Comparison of ENCODE assay signal across 18 cellular contexts in genomic region chr2:167581961-167582574, GRCh38.
DNase-seq lines count a peak whose midpoint lies in the region; TF ChIP-seq lines count a peak whose summit lies in the region.
"Had no signal": no experiment of that assay in that cellular context is flagged by ENCODE, and none has a peak within 500 bp of the region (broad histone marks: within the 10 kb centered on the region; RNA-seq: fewer than 3 reads in every experiment).

No MANE protein-coding gene starts in this region.

- H3K4me3 Mint-ChIP-seq in MCF 10A (ENCODE audit: unreplicated experiment): no peak overlapping the region
- H3K4me3 Mint-ChIP-seq: activated T-cell treated with anti-CD3 and anti-CD28 coated beads, Interleukin-2, amount 50 U/mL, for 4 hours; CD4-positive, alpha-beta T cell; memory B cell had no signal

- intact Hi-C loops in mammary epithelial cell (cut with micrococcal nuclease) (no loop called here), MCF 10A (cut with micrococcal nuclease) (no loop called here)

- WGBS in mammary epithelial cell (ENCODE audit: low coverage, missing lambda C conversion rate): 4% methylated on average over 6 of the region's 6 CpGs

- CTCF ChIA-PET in mammary epithelial cell (lab: Charles Lee; ENCODE audit: low non-redundant PET) (no interaction called here), MCF 10A (lab: Yijun Ruan, JAX) (no interaction called here)

- H2AFZ ChIP-seq in mammary epithelial cell (ENCODE audit: low read depth, low read length) (no peak overlapping the region), fibroblast of lung (ENCODE audit: low read length) (no peak overlapping the region)

- in situ Hi-C loops in mammary epithelial cell (cut with MboI; ENCODE audit: low sequenced_read_pairs in 2 of 2): no loop called here
- in situ Hi-C loops in HAP-1 (cut with MboI; ENCODE audit: low sequenced_read_pairs): no loop called here

- no peaks in the 10 kb centered on the region for H3K9me3 Mint-ChIP-seq in MCF 10A (ENCODE audit: unreplicated experiment)
- H3K9me3 Mint-ChIP-seq: activated T-cell treated with anti-CD3 and anti-CD28 coated beads, Interleukin-2, amount 50 U/mL, for 4 hours; CD4-positive, alpha-beta T cell; memory B cell had no signal

- no peak overlapping the region for H3K27ac Mint-ChIP-seq in MCF 10A (ENCODE audit: low read depth, unreplicated experiment)
- H3K27ac Mint-ChIP-seq: CD4-positive, alpha-beta T cell; memory B cell had no signal

- no peaks in the 10 kb centered on the region for H3K9me3 ChIP-seq in mammary epithelial cell (replicated peaks; ENCODE audit: insufficient read depth, low read length)
- H3K9me3 ChIP-seq in fibroblast of lung (ENCODE audit: control insufficient read depth, insufficient read depth, low read depth, low read length): no peaks in the 10 kb centered on the region
- no peaks in the 10 kb centered on the region for H3K9me3 ChIP-seq in HAP-1
- H3K9me3 ChIP-seq: adrenal gland, sigmoid colon, uterus had no signal

- no peaks in the 10 kb centered on the region for H3K36me3 ChIP-seq in mammary epithelial cell (ENCODE audit: insufficient read depth, low read length)
- no peaks in the 10 kb centered on the region for H3K36me3 ChIP-seq in fibroblast of lung (ENCODE audit: control insufficient read depth, insufficient read depth, low read length)
- H3K36me3 ChIP-seq in HAP-1 (replicated peaks): no peaks in the 10 kb centered on the region
- H3K36me3 ChIP-seq: adrenal gland, sigmoid colon, uterus had no signal

- H3K79me2 ChIP-seq in mammary epithelial cell (ENCODE audit: insufficient read depth, low read length): no peaks in the 10 kb centered on the region
- no peaks in the 10 kb centered on the region for H3K79me2 ChIP-seq in fibroblast of lung (ENCODE audit: control insufficient read depth, insufficient read depth, low read length)

- H3K4me2 ChIP-seq in mammary epithelial cell (ENCODE audit: insufficient read depth, low read depth, low read length): no peak overlapping the region
- peak overlapping the region; percentile 4 for H3K4me2 ChIP-seq in fibroblast of lung (ENCODE audit: extremely low read depth, insufficient read depth, low read length)

- dilution Hi-C loops in mammary epithelial cell (cut with HindIII; ENCODE audit: low sequenced_read_pairs): no loop called here

- TF ChIP-seq CTCF in mammary epithelial cell (conservative IDR thresholded peaks at IDR 0.05 in 1 of 2, IDR thresholded peaks at IDR 0.05 in 1 of 2; ENCODE audit: extremely low read depth in 1 of 2, insufficient read depth in 1 of 2, low read depth in 1 of 2, low read length in 2 of 2) (no peak), MCF 10A (IDR thresholded peaks at IDR 0.05; ENCODE audit: unreplicated experiment) (no peak), fibroblast of lung (conservative IDR thresholded peaks at IDR 0.05 in 1 of 2, IDR thresholded peaks at IDR 0.05 in 1 of 2; ENCODE audit: low read depth in 1 of 2, low read length in 2 of 2) (no peak)

- peaks cover 5% of the 10 kb centered on the region for H3K27me3 Mint-ChIP-seq in MCF 10A (ENCODE audit: insufficient read depth, unreplicated experiment)
- H3K27me3 Mint-ChIP-seq: CD4-positive, alpha-beta T cell; memory B cell had no signal

- H3K36me3 Mint-ChIP-seq in MCF 10A (ENCODE audit: insufficient read depth, unreplicated experiment): no peaks in the 10 kb centered on the region
- H3K36me3 Mint-ChIP-seq: memory B cell had no signal

- H3K4me3 ChIP-seq in mammary epithelial cell (replicated peaks in 1 of 3; ENCODE audit: insufficient read depth in 1 of 3, low read depth in 2 of 3, low read length in 3 of 3) (no peak overlapping the region), fibroblast of lung (replicated peaks in 1 of 4; ENCODE audit: control extremely low read depth in 1 of 4, insufficient read depth in 1 of 4, low read depth in 3 of 4, low read length in 4 of 4) (peak overlapping the region in 2 of 4 experiments; percentile 21 to 36), HAP-1 (no peak overlapping the region)
- H3K4me3 ChIP-seq: sigmoid colon, uterus had no signal

- BruUV-seq in mammary epithelial cell (replicated peaks; lab: Mats Ljungman, UMichigan) (no TSS peak), MCF 10A (replicated peaks; lab: Mats Ljungman, UMichigan) (no TSS peak)

- H3K27ac ChIP-seq in mammary epithelial cell (ENCODE audit: insufficient read depth, low read depth, low read length): no peak overlapping the region
- H3K27ac ChIP-seq in fibroblast of lung (ENCODE audit: insufficient read depth, low read length): no peak overlapping the region
- H3K27ac ChIP-seq: adrenal gland, sigmoid colon, uterus had no signal

- DNase-seq in mammary epithelial cell (peak; percentile 6), MCF 10A (ENCODE audit: unreplicated experiment) (no peak), RPMI8226 (peak; percentile 4), fibroblast of lung (ENCODE audit: low read depth in 2 of 2) (peak; percentile 61 to 67), HAP-1 (ENCODE audit: low spot score in 2 of 2) (no peak), SK-N-DZ (ENCODE audit: low spot score) (no peak), OCI-M2 (lab: John Stamatoyannopoulos, UW; ENCODE audit: unreplicated experiment) (no peak)
- no peak for DNase-seq in stimulated activated CD8-positive, alpha-beta memory T cell treated with anti-CD3 and anti-CD28 coated beads, Interleukin-4, amount 100 ng/mL, for 48 hours
- DNase-seq: activated T-cell treated with anti-CD3 and anti-CD28 coated beads, Interleukin-2, amount 50 U/mL, for 4 hours; adrenal gland; CD4-positive, alpha-beta T cell; cortex of kidney; GF-D8; NCI-H510A; sigmoid colon; stimulated activated naive CD8-positive, alpha-beta T cell treated with anti-CD3 and anti-CD28 coated beads, Interleukin-15, Interleukin-2, amounts not matched to agents 100 U/mL and 50 U/mL, for 24 hours; uterus had no signal

- H3K9ac ChIP-seq in mammary epithelial cell (ENCODE audit: insufficient read depth, low read length): no peak overlapping the region
- H3K9ac ChIP-seq in fibroblast of lung (ENCODE audit: insufficient read depth, low read length): no peak overlapping the region

- no peaks in the 10 kb centered on the region for H4K20me1 ChIP-seq in mammary epithelial cell (ENCODE audit: insufficient read depth, low read length)
- no peaks in the 10 kb centered on the region for H4K20me1 ChIP-seq in fibroblast of lung (ENCODE audit: control insufficient read depth, extremely low read depth, insufficient read depth, low read length)

- no peaks in the 10 kb centered on the region for H3K4me1 Mint-ChIP-seq in MCF 10A (ENCODE audit: insufficient read depth, unreplicated experiment)
- H3K4me1 Mint-ChIP-seq: memory B cell had no signal

- H3K27me3 ChIP-seq in mammary epithelial cell (ENCODE audit: insufficient read depth, low read length) (no peaks in the 10 kb centered on the region), fibroblast of lung (ENCODE audit: control insufficient read depth, insufficient read depth, low read length) (no peaks in the 10 kb centered on the region), HAP-1 (ENCODE audit: low read depth) (no peaks in the 10 kb centered on the region)
- H3K27me3 ChIP-seq: adrenal gland, sigmoid colon, uterus had no signal

- no peaks in the 10 kb centered on the region for H3K4me1 ChIP-seq in mammary epithelial cell (ENCODE audit: insufficient read depth, low read length)
- no peaks in the 10 kb centered on the region for H3K4me1 ChIP-seq in fibroblast of lung (ENCODE audit: control insufficient read depth, extremely low read depth, insufficient read depth, low read length)
- no peaks in the 10 kb centered on the region; the same call in 1 of the 2 replicates for H3K4me1 ChIP-seq in HAP-1
- H3K4me1 ChIP-seq: adrenal gland, sigmoid colon, uterus had no signal

- POLR2A ChIA-PET in MCF 10A (lab: Yijun Ruan, JAX): interaction anchor here (0.7 to 0.9 kb wide), 2 partner anchors 167 to 538 kb away, joined by 3 to 4 read pairs; no protein-coding TSS in a partner anchor

Comparison
In these comparisons a context has a peak if more than half of its experiments do, and no peak if none do; other contexts are left out.
1. DNase-seq: peak in mammary epithelial cell (single experiment), RPMI8226 (single experiment) and fibroblast of lung (2 of 2); none in MCF 10A (single experiment), stimulated activated CD8-positive, alpha-beta memory T cell treated with anti-CD3 and anti-CD28 coated beads, Interleukin-4, amount 100 ng/mL, for 48 hours (single experiment), HAP-1 (0 of 2), SK-N-DZ (single experiment) and OCI-M2 (single experiment).